In the genomic region with DNA sequence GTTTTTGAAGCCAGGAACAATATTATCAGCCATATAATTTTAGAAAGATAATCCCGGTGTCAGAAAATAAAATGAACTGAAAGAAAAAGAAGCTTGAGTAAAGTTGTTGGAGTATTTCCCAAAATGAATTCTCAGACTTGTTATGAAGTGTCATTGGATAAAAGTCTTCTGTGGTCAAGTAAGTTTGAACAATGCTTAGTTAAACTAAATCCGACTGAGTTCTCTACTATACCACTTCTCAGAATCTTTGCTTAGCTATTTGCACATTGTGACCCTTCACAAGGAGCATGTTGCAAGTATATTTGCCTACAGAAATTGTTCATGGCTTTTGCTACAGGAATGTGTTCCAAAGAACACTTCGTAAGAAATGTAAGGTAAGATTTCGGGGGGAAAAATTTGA, we compare ENCODE assay signal across 29 cellular contexts. TPM values are rescaled to one million over a fixed set of nuclear protein-coding genes. Genes with fewer than 3 reads are reported as not detected.
"Had no signal": no experiment of that assay in that cellular context is flagged by ENCODE, and none has a peak within 500 bp of the region (broad histone marks: within the 10 kb centered on the region; RNA-seq: fewer than 3 reads in every experiment).

No MANE protein-coding gene starts in this region.

- H3K27me3 ChIP-seq: body of pancreas, esophagus squamous epithelium had no signal

- H3K27me3 Mint-ChIP-seq: activated B cell treated with CpG ODN at 0.5 μM for 24 hours; activated CD4-positive, alpha-beta memory T cell treated with anti-CD3 and anti-CD28 coated beads, Interleukin-2, amount 10 ng/mL, durations not matched to agents 7 days and 5 days; activated CD4-positive, alpha-beta T cell treated with anti-CD3 and anti-CD28 coated beads, Interleukin-2, amount 10 ng/mL, durations not matched to agents 7 days and 5 days; activated naive CD8-positive, alpha-beta T cell; activated T-helper 17 cell treated with anti-CD3 and anti-CD28 coated beads, Interleukin-2, amount 50 U/mL, for 72 hours; effector memory CD8-positive, alpha-beta T cell; T-helper 17 cell had no signal

- H3K4me1 ChIP-seq: body of pancreas, esophagus squamous epithelium had no signal

- H3K4me1 Mint-ChIP-seq: activated B cell treated with CpG ODN at 0.5 μM for 24 hours; activated CD4-positive, alpha-beta memory T cell treated with anti-CD3 and anti-CD28 coated beads, Interleukin-2, amount 10 ng/mL, durations not matched to agents 7 days and 5 days; activated CD4-positive, alpha-beta T cell treated with anti-CD3 and anti-CD28 coated beads, Interleukin-2, amount 10 ng/mL, durations not matched to agents 7 days and 5 days; activated T-helper 17 cell treated with anti-CD3 and anti-CD28 coated beads, Interleukin-2, amount 50 U/mL, for 72 hours; T-helper 17 cell had no signal

- H3K4me3 ChIP-seq: body of pancreas, esophagus squamous epithelium had no signal

- H3K36me3 Mint-ChIP-seq: activated naive CD8-positive, alpha-beta T cell had no signal

- H3K27ac Mint-ChIP-seq: activated B cell treated with CpG ODN at 0.5 μM for 24 hours; activated CD4-positive, alpha-beta memory T cell treated with anti-CD3 and anti-CD28 coated beads, Interleukin-2, amount 10 ng/mL, durations not matched to agents 7 days and 5 days; activated CD4-positive, alpha-beta T cell treated with anti-CD3 and anti-CD28 coated beads, Interleukin-2, amount 10 ng/mL, durations not matched to agents 7 days and 5 days; activated naive CD8-positive, alpha-beta T cell; activated T-helper 17 cell treated with anti-CD3 and anti-CD28 coated beads, Interleukin-2, amount 50 U/mL, for 72 hours; effector memory CD8-positive, alpha-beta T cell; T-helper 17 cell; T-helper 2 cell treated with Interferon-gamma antibody and Interleukin-4, amounts not matched to agents 5 μg/mL and 100 μg/mL, for 36 hours had no signal

- H3K9me3 Mint-ChIP-seq: activated CD4-positive, alpha-beta memory T cell treated with anti-CD3 and anti-CD28 coated beads, Interleukin-2, amount 10 ng/mL, durations not matched to agents 7 days and 5 days; activated CD4-positive, alpha-beta T cell treated with anti-CD3 and anti-CD28 coated beads, Interleukin-2, amount 10 ng/mL, durations not matched to agents 7 days and 5 days had no signal

- H3K4me3 Mint-ChIP-seq: activated B cell treated with CpG ODN at 0.5 μM for 24 hours; activated CD4-positive, alpha-beta memory T cell treated with anti-CD3 and anti-CD28 coated beads, Interleukin-2, amount 10 ng/mL, durations not matched to agents 7 days and 5 days; activated CD4-positive, alpha-beta T cell treated with anti-CD3 and anti-CD28 coated beads, Interleukin-2, amount 10 ng/mL, durations not matched to agents 7 days and 5 days; activated naive CD8-positive, alpha-beta T cell; activated T-cell treated with anti-CD3 and anti-CD28 coated beads, Interleukin-2, amount 50 U/mL, for 4 hours; activated T-helper 17 cell treated with anti-CD3 and anti-CD28 coated beads, Interleukin-2, amount 50 U/mL, for 72 hours; effector memory CD8-positive, alpha-beta T cell; T-helper 17 cell; T-helper 2 cell treated with Interferon-gamma antibody and Interleukin-4, amounts not matched to agents 5 μg/mL and 100 μg/mL, for 36 hours had no signal

- H3K9me3 ChIP-seq: body of pancreas, esophagus squamous epithelium had no signal

- H3K36me3 ChIP-seq: esophagus squamous epithelium, WERI-Rb-1 had no signal

- ATAC-seq: activated CD4-positive, CD25-positive, alpha-beta regulatory T cell treated with anti-CD3 and anti-CD28 coated beads, Interleukin-2, amount 50 U/mL, for 24 hours; activated T-cell treated with anti-CD3 and anti-CD28 coated beads, Interleukin-2, amount 50 U/mL, for 4 hours; activated T-helper 17 cell treated with anti-CD3 and anti-CD28 coated beads, Interleukin-2, amount 50 U/mL, for 72 hours; body of pancreas; effector memory CD8-positive, alpha-beta T cell; T-helper 17 cell had no signal

- DNase-seq: activated B cell treated with CpG ODN at 0.5 μM for 24 hours; activated CD4-positive, alpha-beta memory T cell treated with anti-CD3 and anti-CD28 coated beads, Interleukin-2, amount 10 ng/mL, durations not matched to agents 7 days and 5 days; activated CD4-positive, alpha-beta T cell treated with anti-CD3 and anti-CD28 coated beads, Interleukin-2, amount 10 ng/mL, durations not matched to agents 7 days and 5 days; activated CD4-positive, alpha-beta T cell treated with anti-CD3 and anti-CD28 coated beads, Interleukin-2, amount 50 U/mL, for 4 hours; activated effector memory CD4-positive, alpha-beta T cell treated with Interleukin-2 at 50 U/mL for 16 hours; activated gamma-delta T cell treated with Interleukin-2 at 50 U/mL for 16 hours; activated naive CD4-positive, alpha-beta T cell treated with anti-CD3 and anti-CD28 coated beads, Interleukin-2, amount 50 U/mL, for 16 hours; activated naive CD4-positive, alpha-beta T cell treated with Interleukin-2 at 50 U/mL for 16 hours; activated T-cell treated with anti-CD3 and anti-CD28 coated beads, Interleukin-2, amount 50 U/mL, for 4 hours; amniotic stem cell; anterior cingulate cortex; body of pancreas; caudate nucleus; cortex of kidney; dermis blood vessel endothelial cell; effector CD4-positive, alpha-beta T cell; effector memory CD8-positive, alpha-beta T cell; esophagus squamous epithelium; foreskin fibroblast; head of caudate nucleus; T-helper 1 cell; T-helper 17 cell; T1000; WERI-Rb-1 had no signal

- H3K27ac ChIP-seq: body of pancreas, epithelial cell of prostate, esophagus squamous epithelium, WERI-Rb-1 had no signal

RNA-seq across cellular contexts. Expression of a gene that starts 17.5 kb away (rescaled TPM):
- total RNA-seq: activated B cell treated with CpG ODN at 0.5 μM for 24 hours; activated CD4-positive, alpha-beta memory T cell treated with anti-CD3 and anti-CD28 coated beads, Interleukin-2, amount 10 ng/mL, durations not matched to agents 7 days and 5 days; activated CD4-positive, alpha-beta T cell treated with anti-CD3 and anti-CD28 coated beads, Interleukin-2, amount 10 ng/mL, durations not matched to agents 7 days and 5 days; activated T-helper 17 cell treated with anti-CD3 and anti-CD28 coated beads, Interleukin-2, amount 50 U/mL, for 72 hours; T-helper 17 cell had no signal
